In the genomic region with DNA sequence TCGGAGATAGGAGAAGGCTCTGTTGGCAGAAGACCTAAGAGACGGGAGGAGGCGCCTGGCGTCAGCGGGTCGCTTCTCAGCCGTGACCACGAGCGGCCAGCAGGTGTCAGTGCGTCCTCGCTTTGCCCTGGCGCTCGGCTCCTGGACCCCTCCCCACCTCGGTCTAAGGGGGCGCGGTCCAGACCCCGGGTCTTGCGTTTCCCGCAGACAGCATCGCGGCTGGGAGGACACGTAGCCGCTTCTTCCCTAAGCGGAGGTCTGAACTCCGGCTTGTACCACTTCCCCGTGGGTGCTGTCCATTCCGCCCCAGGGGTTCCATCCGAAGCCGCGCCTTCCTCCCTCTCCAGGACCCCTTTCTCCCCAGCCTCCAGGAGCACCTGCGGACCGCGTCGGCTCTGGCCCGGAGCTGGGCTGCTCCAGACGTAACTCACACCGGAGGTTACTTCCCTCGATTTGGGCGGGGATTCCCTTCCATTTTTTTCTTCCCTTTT, we compare ENCODE assay signal across 8 cellular contexts. TPM values are rescaled to one million over a fixed set of nuclear protein-coding genes. Genes with fewer than 3 reads are reported as not detected.
A peak's percentile ranks its signal among the peaks of the same experiment; 100 is the strongest.
DNase-seq lines count a peak whose midpoint lies in the region; ATAC-seq, FAIRE-seq and TF ChIP-seq lines count a peak whose summit lies in the region.

No MANE protein-coding gene starts in this region.

- H3K27ac ChIP-seq in pancreas, result peak overlapping the region; percentile 31 to 80 (median 58)

- H3K36me3 ChIP-seq in pancreas, result peaks cover 0 to 4% (median 0%) of the 10 kb centered on the region in 3 donors

- H3K27ac Mint-ChIP-seq in activated naive CD4-positive, alpha-beta T cell treated with anti-CD3 and anti-CD28 coated beads, Interleukin-2, amount 50 U/mL, for 24 hours, result no peak overlapping the region
- no peak overlapping the region for H3K27ac Mint-ChIP-seq in glutamatergic neuron (ENCODE audit: unreplicated experiment)

- 1% methylated on average over 39 of the region's 39 CpGs for WGBS in pancreas, 2 donors

- peak; percentile 76 for ATAC-seq in GM19395 (IDR thresholded peaks at IDR 0.05; ENCODE audit: unreplicated experiment)
- ATAC-seq in HG03521 (IDR thresholded peaks at IDR 0.05; ENCODE audit: unreplicated experiment), result peak; percentile 52
- peak; percentile 71 to 88 (median 85) for ATAC-seq in pancreas

- H3K4me3 Mint-ChIP-seq in activated naive CD4-positive, alpha-beta T cell treated with anti-CD3 and anti-CD28 coated beads, Interleukin-2, amount 50 U/mL, for 24 hours, result peak overlapping the region; percentile 68
- peak overlapping the region; percentile 84 for H3K4me3 Mint-ChIP-seq in glutamatergic neuron (ENCODE audit: unreplicated experiment)

- FAIRE-seq in pancreas (lab: Jason Lieb, UNC), result no peak

- peaks cover 48% of the 10 kb centered on the region for H3K27me3 Mint-ChIP-seq in activated naive CD4-positive, alpha-beta T cell treated with anti-CD3 and anti-CD28 coated beads, Interleukin-2, amount 50 U/mL, for 24 hours
- H3K27me3 Mint-ChIP-seq in glutamatergic neuron (ENCODE audit: unreplicated experiment), result peaks cover 16% of the 10 kb centered on the region

- intact Hi-C loops in pancreas (cut with DNase I), result loop anchor here in 2 of 3 donors (2.0 to 10.0 kb wide), 2 partner anchors 131 to 289 kb away; no protein-coding TSS in a partner anchor

- H3K27me3 ChIP-seq in pancreas, result no peaks in the 10 kb centered on the region

- H3K4me1 ChIP-seq in pancreas, result peaks cover 0 to 8% (median 4%) of the 10 kb centered on the region in 3 donors

- no peaks in the 10 kb centered on the region for H3K36me3 Mint-ChIP-seq in activated naive CD4-positive, alpha-beta T cell treated with anti-CD3 and anti-CD28 coated beads, Interleukin-2, amount 50 U/mL, for 24 hours
- H3K36me3 Mint-ChIP-seq in glutamatergic neuron (ENCODE audit: unreplicated experiment), result no peaks in the 10 kb centered on the region

- H3K4me1 Mint-ChIP-seq in activated naive CD4-positive, alpha-beta T cell treated with anti-CD3 and anti-CD28 coated beads, Interleukin-2, amount 50 U/mL, for 24 hours, result peaks cover 12% of the 10 kb centered on the region
- no peaks in the 10 kb centered on the region for H3K4me1 Mint-ChIP-seq in glutamatergic neuron (ENCODE audit: low read depth, unreplicated experiment)

- peak overlapping the region; percentile 44 to 69 (median 58) for H3K4me3 ChIP-seq in pancreas

- peak; percentile 86 for TF ChIP-seq CTCF in glutamatergic neuron (IDR thresholded peaks at IDR 0.05; ENCODE audit: partially characterized antibody, unreplicated experiment)
- peak; percentile 66 to 84 (median 77) for TF ChIP-seq CTCF in pancreas (IDR thresholded peaks at IDR 0.05)

- no peaks in the 10 kb centered on the region for H3K9me3 ChIP-seq in pancreas

- peak; percentile 39 for DNase-seq in CMK (ENCODE audit: low read depth)
- peak; percentile 31 for DNase-seq in NOMO-1 treated with dmso at 0.1 percent for 144 hours (lab: John Stamatoyannopoulos, UW; ENCODE audit: unreplicated experiment)
- DNase-seq in glutamatergic neuron, result peak; percentile 95
- peak; percentile 55 to 92 (median 76) for DNase-seq in pancreas
- no peak for DNase-seq in T1000 (lab: John Stamatoyannopoulos, UW)

- H3K9me3 Mint-ChIP-seq in activated naive CD4-positive, alpha-beta T cell treated with anti-CD3 and anti-CD28 coated beads, Interleukin-2, amount 50 U/mL, for 24 hours, result no peaks in the 10 kb centered on the region
- peaks cover 7% of the 10 kb centered on the region for H3K9me3 Mint-ChIP-seq in glutamatergic neuron (ENCODE audit: unreplicated experiment)

RNA-seq across cellular contexts. Expression of a gene that starts 0.6 kb away (rescaled TPM):
- total RNA-seq in glutamatergic neuron (ENCODE audit: unreplicated experiment) (0.32 TPM), pancreas (10 to 100 TPM; 12.6 to 40.7 (median 27.1) TPM)
- polyA plus RNA-seq in pancreas, result 10 to 100 TPM; 15.0 to 42.3 TPM

Comparison
In these comparisons a context has a peak if more than half of its experiments do, and no peak if none do; other contexts are left out.
1. RNA of a gene that starts 0.6 kb away (total RNA-seq): 12.6 to 40.7 TPM in pancreas; 0.32 TPM in glutamatergic neuron (single experiment); every median in the first group is over 10 times any median in the second.
2. Peak in every context shown above with its lines, with median percentiles within 50 percentile points of each other: ATAC-seq.